Comparison of ENCODE assay signal across 1 cellular context in genomic region chr6:26122793-26123674, GRCh38.
TF ChIP-seq lines count a peak whose summit lies in the region.

No MANE protein-coding gene starts in this region.

TF ChIP-seq in GM23338, 12 proteins besides CTCF, POLR2A, EP300 and RAD21 (continued from another document):
- TF ChIP-seq, protein P1, sequence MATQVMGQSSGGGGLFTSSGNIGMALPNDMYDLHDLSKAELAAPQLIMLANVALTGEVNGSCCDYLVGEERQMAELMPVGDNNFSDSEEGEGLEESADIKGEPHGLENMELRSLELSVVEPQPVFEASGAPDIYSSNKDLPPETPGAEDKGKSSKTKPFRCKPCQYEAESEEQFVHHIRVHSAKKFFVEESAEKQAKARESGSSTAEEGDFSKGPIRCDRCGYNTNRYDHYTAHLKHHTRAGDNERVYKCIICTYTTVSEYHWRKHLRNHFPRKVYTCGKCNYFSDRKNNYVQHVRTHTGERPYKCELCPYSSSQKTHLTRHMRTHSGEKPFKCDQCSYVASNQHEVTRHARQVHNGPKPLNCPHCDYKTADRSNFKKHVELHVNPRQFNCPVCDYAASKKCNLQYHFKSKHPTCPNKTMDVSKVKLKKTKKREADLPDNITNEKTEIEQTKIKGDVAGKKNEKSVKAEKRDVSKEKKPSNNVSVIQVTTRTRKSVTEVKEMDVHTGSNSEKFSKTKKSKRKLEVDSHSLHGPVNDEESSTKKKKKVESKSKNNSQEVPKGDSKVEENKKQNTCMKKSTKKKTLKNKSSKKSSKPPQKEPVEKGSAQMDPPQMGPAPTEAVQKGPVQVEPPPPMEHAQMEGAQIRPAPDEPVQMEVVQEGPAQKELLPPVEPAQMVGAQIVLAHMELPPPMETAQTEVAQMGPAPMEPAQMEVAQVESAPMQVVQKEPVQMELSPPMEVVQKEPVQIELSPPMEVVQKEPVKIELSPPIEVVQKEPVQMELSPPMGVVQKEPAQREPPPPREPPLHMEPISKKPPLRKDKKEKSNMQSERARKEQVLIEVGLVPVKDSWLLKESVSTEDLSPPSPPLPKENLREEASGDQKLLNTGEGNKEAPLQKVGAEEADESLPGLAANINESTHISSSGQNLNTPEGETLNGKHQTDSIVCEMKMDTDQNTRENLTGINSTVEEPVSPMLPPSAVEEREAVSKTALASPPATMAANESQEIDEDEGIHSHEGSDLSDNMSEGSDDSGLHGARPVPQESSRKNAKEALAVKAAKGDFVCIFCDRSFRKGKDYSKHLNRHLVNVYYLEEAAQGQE (IDR thresholded peaks at IDR 0.05; ENCODE audit: unreplicated experiment) = no peak
- no peak for TF ChIP-seq STAT1 (IDR thresholded peaks at IDR 0.05; ENCODE audit: unreplicated experiment)
- TF ChIP-seq, protein P2, sequence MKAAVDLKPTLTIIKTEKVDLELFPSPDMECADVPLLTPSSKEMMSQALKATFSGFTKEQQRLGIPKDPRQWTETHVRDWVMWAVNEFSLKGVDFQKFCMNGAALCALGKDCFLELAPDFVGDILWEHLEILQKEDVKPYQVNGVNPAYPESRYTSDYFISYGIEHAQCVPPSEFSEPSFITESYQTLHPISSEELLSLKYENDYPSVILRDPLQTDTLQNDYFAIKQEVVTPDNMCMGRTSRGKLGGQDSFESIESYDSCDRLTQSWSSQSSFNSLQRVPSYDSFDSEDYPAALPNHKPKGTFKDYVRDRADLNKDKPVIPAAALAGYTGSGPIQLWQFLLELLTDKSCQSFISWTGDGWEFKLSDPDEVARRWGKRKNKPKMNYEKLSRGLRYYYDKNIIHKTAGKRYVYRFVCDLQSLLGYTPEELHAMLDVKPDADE (IDR thresholded peaks at IDR 0.05) = peak; percentile 37; the same call in 1 of the 2 replicates
- TF ChIP-seq CREB1 (CRISPR knock-in tag; IDR thresholded peaks at IDR 0.05; ENCODE audit: low read depth) = peak; percentile 83
- no peak for TF ChIP-seq JUNB (IDR thresholded peaks at IDR 0.05; ENCODE audit: unreplicated experiment)
- TF ChIP-seq, protein P3, sequence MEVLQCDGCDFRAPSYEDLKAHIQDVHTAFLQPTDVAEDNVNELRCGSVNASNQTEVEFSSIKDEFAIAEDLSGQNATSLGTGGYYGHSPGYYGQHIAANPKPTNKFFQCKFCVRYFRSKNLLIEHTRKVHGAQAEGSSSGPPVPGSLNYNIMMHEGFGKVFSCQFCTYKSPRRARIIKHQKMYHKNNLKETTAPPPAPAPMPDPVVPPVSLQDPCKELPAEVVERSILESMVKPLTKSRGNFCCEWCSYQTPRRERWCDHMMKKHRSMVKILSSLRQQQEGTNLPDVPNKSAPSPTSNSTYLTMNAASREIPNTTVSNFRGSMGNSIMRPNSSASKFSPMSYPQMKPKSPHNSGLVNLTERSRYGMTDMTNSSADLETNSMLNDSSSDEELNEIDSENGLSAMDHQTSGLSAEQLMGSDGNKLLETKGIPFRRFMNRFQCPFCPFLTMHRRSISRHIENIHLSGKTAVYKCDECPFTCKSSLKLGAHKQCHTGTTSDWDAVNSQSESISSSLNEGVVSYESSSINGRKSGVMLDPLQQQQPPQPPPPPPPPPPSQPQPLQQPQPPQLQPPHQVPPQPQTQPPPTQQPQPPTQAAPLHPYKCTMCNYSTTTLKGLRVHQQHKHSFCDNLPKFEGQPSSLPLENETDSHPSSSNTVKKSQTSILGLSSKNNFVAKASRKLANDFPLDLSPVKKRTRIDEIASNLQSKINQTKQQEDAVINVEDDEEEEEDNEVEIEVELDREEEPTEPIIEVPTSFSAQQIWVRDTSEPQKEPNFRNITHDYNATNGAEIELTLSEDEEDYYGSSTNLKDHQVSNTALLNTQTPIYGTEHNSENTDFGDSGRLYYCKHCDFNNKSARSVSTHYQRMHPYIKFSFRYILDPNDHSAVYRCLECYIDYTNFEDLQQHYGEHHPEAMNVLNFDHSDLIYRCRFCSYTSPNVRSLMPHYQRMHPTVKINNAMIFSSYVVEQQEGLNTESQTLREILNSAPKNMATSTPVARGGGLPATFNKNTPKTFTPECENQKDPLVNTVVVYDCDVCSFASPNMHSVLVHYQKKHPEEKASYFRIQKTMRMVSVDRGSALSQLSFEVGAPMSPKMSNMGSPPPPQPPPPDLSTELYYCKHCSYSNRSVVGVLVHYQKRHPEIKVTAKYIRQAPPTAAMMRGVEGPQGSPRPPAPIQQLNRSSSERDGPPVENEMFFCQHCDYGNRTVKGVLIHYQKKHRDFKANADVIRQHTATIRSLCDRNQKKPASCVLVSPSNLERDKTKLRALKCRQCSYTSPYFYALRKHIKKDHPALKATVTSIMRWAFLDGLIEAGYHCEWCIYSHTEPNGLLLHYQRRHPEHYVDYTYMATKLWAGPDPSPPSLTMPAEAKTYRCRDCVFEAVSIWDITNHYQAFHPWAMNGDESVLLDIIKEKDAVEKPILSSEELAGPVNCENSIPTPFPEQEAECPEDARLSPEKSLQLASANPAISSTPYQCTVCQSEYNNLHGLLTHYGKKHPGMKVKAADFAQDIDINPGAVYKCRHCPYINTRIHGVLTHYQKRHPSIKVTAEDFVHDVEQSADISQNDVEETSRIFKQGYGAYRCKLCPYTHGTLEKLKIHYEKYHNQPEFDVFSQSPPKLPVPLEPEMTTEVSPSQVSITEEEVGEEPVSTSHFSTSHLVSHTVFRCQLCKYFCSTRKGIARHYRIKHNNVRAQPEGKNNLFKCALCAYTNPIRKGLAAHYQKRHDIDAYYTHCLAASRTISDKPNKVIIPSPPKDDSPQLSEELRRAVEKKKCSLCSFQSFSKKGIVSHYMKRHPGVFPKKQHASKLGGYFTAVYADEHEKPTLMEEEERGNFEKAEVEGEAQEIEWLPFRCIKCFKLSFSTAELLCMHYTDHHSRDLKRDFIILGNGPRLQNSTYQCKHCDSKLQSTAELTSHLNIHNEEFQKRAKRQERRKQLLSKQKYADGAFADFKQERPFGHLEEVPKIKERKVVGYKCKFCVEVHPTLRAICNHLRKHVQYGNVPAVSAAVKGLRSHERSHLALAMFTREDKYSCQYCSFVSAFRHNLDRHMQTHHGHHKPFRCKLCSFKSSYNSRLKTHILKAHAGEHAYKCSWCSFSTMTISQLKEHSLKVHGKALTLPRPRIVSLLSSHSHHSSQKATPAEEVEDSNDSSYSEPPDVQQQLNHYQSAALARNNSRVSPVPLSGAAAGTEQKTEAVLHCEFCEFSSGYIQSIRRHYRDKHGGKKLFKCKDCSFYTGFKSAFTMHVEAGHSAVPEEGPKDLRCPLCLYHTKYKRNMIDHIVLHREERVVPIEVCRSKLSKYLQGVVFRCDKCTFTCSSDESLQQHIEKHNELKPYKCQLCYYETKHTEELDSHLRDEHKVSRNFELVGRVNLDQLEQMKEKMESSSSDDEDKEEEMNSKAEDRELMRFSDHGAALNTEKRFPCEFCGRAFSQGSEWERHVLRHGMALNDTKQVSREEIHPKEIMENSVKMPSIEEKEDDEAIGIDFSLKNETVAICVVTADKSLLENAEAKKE (CRISPR knock-in tag; IDR thresholded peaks at IDR 0.05) = no peak
- no peak for TF ChIP-seq EZH2phosphoT487 (IDR thresholded peaks at IDR 0.05; ENCODE audit: unreplicated experiment)
- TF ChIP-seq EZH2 (IDR thresholded peaks at IDR 0.05; ENCODE audit: low read depth, unreplicated experiment) = no peak
- TF ChIP-seq ZNF331 (CRISPR knock-in tag; IDR thresholded peaks at IDR 0.05; ENCODE audit: low read depth) = peak; percentile 24
- TF ChIP-seq ZNF114 (CRISPR knock-in tag; IDR thresholded peaks at IDR 0.05) = no peak
